24 cellular contexts compared by ENCODE assay signal in genomic region chr20:12067686-12068085, GRCh38.
"Had no signal": no experiment of that assay in that cellular context is flagged by ENCODE, and none has a peak within 500 bp of the region (broad histone marks: within the 10 kb centered on the region; RNA-seq: fewer than 3 reads in every experiment).

No MANE protein-coding gene starts in this region.

- H3K27ac ChIP-seq: adrenal gland, body of pancreas, WERI-Rb-1 had no signal

- DNase-seq: activated CD4-positive, alpha-beta T cell treated with anti-CD3 and anti-CD28 coated beads for 4 hours; activated CD8-positive, alpha-beta memory T cell treated with anti-CD3 and anti-CD28 coated beads, Interleukin-2, amount 50 U/mL, for 4 hours; activated CD8-positive, alpha-beta T cell treated with anti-CD3 and anti-CD28 coated beads for 36 hours; activated gamma-delta T cell treated with Interleukin-2 at 50 U/mL for 16 hours; activated naive CD4-positive, alpha-beta T cell treated with anti-CD3 and anti-CD28 coated beads, Interleukin-2, amount 50 U/mL, for 16 hours; activated naive CD8-positive, alpha-beta T cell treated with anti-CD3 and anti-CD28 coated beads, Interleukin-2, amount 10 ng/mL, durations not matched to agents 7 days and 5 days; activated T-cell treated with anti-CD3 and anti-CD28 coated beads, Interleukin-2, amount 50 U/mL, for 72 hours; adrenal gland; aorta; body of pancreas; KG1; NCI-H1092; NCI-H1417; NCI-H2029; NCI-H2107; NCI-H2171 treated with DMSO at 0.1 percent for 48 hours; NCI-H226; NCI-H526 treated with DMSO at 0.1 percent for 48 hours; NCI-H82; SIG-M5; T-helper 2 cell; WERI-Rb-1 had no signal

- H3K9me3 Mint-ChIP-seq: activated CD8-positive, alpha-beta T cell treated with anti-CD3 and anti-CD28 coated beads for 36 hours had no signal

- H3K36me3 ChIP-seq: adrenal gland, WERI-Rb-1 had no signal

- ATAC-seq: activated CD4-positive, CD25-positive, alpha-beta regulatory T cell treated with anti-CD3 and anti-CD28 coated beads, Interleukin-2, amount 50 U/mL, for 24 hours; activated CD8-positive, alpha-beta T cell treated with anti-CD3 and anti-CD28 coated beads for 36 hours; activated T-cell treated with anti-CD3 and anti-CD28 coated beads, Interleukin-2, amount 50 U/mL, for 72 hours; body of pancreas had no signal

- H3K36me3 Mint-ChIP-seq: activated naive CD8-positive, alpha-beta T cell treated with anti-CD3 and anti-CD28 coated beads, Interleukin-2, amount 10 ng/mL, durations not matched to agents 7 days and 5 days had no signal

- H3K4me3 Mint-ChIP-seq: activated CD8-positive, alpha-beta T cell treated with anti-CD3 and anti-CD28 coated beads for 36 hours; activated naive CD8-positive, alpha-beta T cell treated with anti-CD3 and anti-CD28 coated beads, Interleukin-2, amount 10 ng/mL, durations not matched to agents 7 days and 5 days; activated T-cell treated with anti-CD3 and anti-CD28 coated beads, Interleukin-2, amount 50 U/mL, for 72 hours had no signal

- H3K4me1 Mint-ChIP-seq: activated naive CD8-positive, alpha-beta T cell treated with anti-CD3 and anti-CD28 coated beads, Interleukin-2, amount 10 ng/mL, durations not matched to agents 7 days and 5 days had no signal

- H3K27ac Mint-ChIP-seq: activated CD8-positive, alpha-beta T cell treated with anti-CD3 and anti-CD28 coated beads for 36 hours; activated naive CD8-positive, alpha-beta T cell treated with anti-CD3 and anti-CD28 coated beads, Interleukin-2, amount 10 ng/mL, durations not matched to agents 7 days and 5 days; activated T-cell treated with anti-CD3 and anti-CD28 coated beads, Interleukin-2, amount 50 U/mL, for 72 hours; activated T-helper 2 cell treated with anti-CD3 and anti-CD28 coated beads, Interferon-gamma antibody, Interleukin-2, Interleukin-4, amounts not matched to agents 10 μg/mL and 5 μg/mL and 100 μg/mL, durations not matched to agents 14 hours and 24 hours and 36 hours had no signal

- H3K4me1 ChIP-seq: adrenal gland, body of pancreas had no signal

- H3K9me3 ChIP-seq: adrenal gland, body of pancreas had no signal

- H3K27me3 ChIP-seq: adrenal gland, body of pancreas had no signal

- H3K27me3 Mint-ChIP-seq: activated CD8-positive, alpha-beta T cell treated with anti-CD3 and anti-CD28 coated beads for 36 hours; activated naive CD8-positive, alpha-beta T cell treated with anti-CD3 and anti-CD28 coated beads, Interleukin-2, amount 10 ng/mL, durations not matched to agents 7 days and 5 days had no signal

- H3K4me3 ChIP-seq: adrenal gland, body of pancreas had no signal
